ENCODE assay signal across 7 cellular contexts in the genomic region with DNA sequence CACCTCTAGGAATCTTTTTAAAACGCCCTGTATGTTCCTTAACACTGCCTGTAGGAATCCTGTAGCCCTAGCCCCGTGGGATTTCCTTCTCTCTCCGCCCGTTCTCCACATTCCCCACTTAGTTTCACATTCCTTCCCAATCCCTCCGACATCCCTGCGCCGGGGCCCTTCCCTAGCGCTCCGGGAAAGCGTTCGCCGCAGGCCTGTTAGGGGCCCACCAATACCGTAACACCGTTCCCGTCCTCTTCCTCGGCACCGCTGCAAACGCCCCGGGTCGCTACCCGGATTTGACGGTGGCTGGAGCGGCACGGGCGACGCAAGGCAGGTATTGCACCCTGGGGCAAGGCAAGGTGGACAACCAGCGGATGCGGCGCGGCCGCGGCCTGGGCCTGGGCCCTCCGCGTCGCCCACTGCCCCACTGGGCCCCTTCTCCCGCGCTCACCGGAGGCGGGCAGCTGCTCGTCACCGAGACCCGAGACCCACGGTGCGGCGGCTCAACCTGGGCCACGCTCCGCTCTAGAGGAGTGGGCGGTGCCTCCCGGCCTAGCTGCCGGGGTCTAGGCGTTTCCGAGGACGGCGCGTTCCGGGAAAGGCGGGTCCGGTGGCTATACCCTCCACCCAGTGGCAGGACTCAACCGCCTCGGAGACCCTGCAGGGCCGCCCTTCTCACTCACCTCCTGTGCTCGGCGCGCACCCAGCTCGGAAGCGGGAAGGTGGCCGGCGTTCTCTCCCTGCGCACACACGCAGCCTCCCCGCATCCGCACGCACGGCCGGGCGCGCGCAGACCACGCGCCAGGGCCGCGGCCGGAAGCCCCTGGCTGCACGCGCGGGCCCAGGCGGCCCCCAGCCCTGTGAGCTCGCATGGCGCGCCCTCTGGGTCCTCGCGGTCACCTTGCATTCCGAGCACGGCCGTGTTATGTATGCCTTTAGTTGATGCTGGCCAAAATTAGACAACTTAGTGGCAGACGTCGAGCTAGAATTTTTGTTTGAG. TPM values are rescaled to one million over a fixed set of nuclear protein-coding genes. Genes with fewer than 3 reads are reported as not detected.
DNase-seq lines count a peak whose midpoint lies in the region; ATAC-seq and TF ChIP-seq lines count a peak whose summit lies in the region.

A gene with protein sequence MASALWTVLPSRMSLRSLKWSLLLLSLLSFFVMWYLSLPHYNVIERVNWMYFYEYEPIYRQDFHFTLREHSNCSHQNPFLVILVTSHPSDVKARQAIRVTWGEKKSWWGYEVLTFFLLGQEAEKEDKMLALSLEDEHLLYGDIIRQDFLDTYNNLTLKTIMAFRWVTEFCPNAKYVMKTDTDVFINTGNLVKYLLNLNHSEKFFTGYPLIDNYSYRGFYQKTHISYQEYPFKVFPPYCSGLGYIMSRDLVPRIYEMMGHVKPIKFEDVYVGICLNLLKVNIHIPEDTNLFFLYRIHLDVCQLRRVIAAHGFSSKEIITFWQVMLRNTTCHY (minus strand): TSS at position 789 of the 991 bp plus-strand sequence. CDS start 18,595 bp downstream, outside the sequence.

- peaks cover 35% of the 10 kb centered on the region for H3K27me3 Mint-ChIP-seq in activated CD8-positive, alpha-beta T cell treated with anti-CD3 and anti-CD28 coated beads for 36 hours

- in situ Hi-C loops in GM23248 (cut with MboI), result no loop called here

- H3K9me2 ChIP-seq in GM23248 (ENCODE audit: insufficient read depth), result no peaks in the 10 kb centered on the region

- peaks cover 3% of the 10 kb centered on the region; the same call in 1 of the 2 replicates for H3F3A ChIP-seq in GM23248 (ENCODE audit: insufficient read depth)

- H3K79me2 ChIP-seq in GM23248 (ENCODE audit: insufficient read depth), result no peaks in the 10 kb centered on the region

- H3K27me3 ChIP-seq in GM23248 (replicated peaks; ENCODE audit: insufficient read depth), result no peaks in the 10 kb centered on the region
- H3K27me3 ChIP-seq in esophagus (ENCODE audit: control insufficient read depth in 1 of 2, insufficient read depth in 2 of 2, low read length in 2 of 2), result no peaks in the 10 kb centered on the region
- H3K27me3 ChIP-seq in stomach, result no peaks in the 10 kb centered on the region

- TF ChIP-seq POLR2A in stomach (IDR thresholded peaks at IDR 0.05), result no peak

- peak; percentile 56 for DNase-seq in GM23248
- peak; percentile 75 for DNase-seq in M059J (ENCODE audit: low read depth)
- DNase-seq in activated CD8-positive, alpha-beta T cell treated with anti-CD3 and anti-CD28 coated beads for 36 hours, result peak; percentile 40
- peak; percentile 18 for DNase-seq in mucosa of gallbladder (ENCODE audit: low spot score)
- peak; percentile 55 for DNase-seq in stomach

- peaks cover 7% of the 10 kb centered on the region for H3K4me1 Mint-ChIP-seq in activated CD8-positive, alpha-beta T cell treated with anti-CD3 and anti-CD28 coated beads for 36 hours (ENCODE audit: low read depth)

- peak within 1 kb of the TSS; percentile 19 for H3K27ac Mint-ChIP-seq in activated CD8-positive, alpha-beta T cell treated with anti-CD3 and anti-CD28 coated beads for 36 hours

- TF ChIP-seq EP300 in stomach (IDR thresholded peaks at IDR 0.05), result no peak

- 0 out of 2 replicates have a peak, but pooled peaks have one; percentile 22 for TF ChIP-seq CTCF in GM12875 (IDR thresholded peaks at IDR 0.05; ENCODE audit: borderline replicate concordance, insufficient read depth, low read depth, low read length)
- no peak for TF ChIP-seq CTCF in activated CD8-positive, alpha-beta T cell treated with anti-CD3 and anti-CD28 coated beads for 36 hours (IDR thresholded peaks at IDR 0.05)
- no peak for TF ChIP-seq CTCF in stomach (IDR thresholded peaks at IDR 0.05)

- H4K20me1 ChIP-seq in GM23248 (ENCODE audit: insufficient read depth), result no peaks in the 10 kb centered on the region

- intact Hi-C loops in activated CD8-positive, alpha-beta T cell treated with anti-CD3 and anti-CD28 coated beads for 36 hours (cut with micrococcal nuclease), result loop anchor here (5.0 kb wide), 1 partner anchor 317 kb away; no protein-coding TSS in a partner anchor
- intact Hi-C loops in stomach (cut with DNase I; ENCODE audit: low total_unique reads), result no loop called here

- H3K9ac ChIP-seq in GM23248, result peak within 1 kb of the TSS; percentile 70

- H3K27ac ChIP-seq in GM23248 (no peak within 1 kb of the TSS), esophagus (ENCODE audit: low read depth in 2 of 2, low read length in 1 of 2) (peak within 1 kb of the TSS; percentile 34 to 42), stomach (peak within 1 kb of the TSS; percentile 76 to 84 (median 83))

- H3K9me3 ChIP-seq in GM23248 (ENCODE audit: low read depth) (no peaks in the 10 kb centered on the region), esophagus (ENCODE audit: control insufficient read depth in 2 of 2, insufficient read depth in 1 of 2, low read depth in 1 of 2, low read length in 1 of 2) (no peaks in the 10 kb centered on the region), stomach (no peaks in the 10 kb centered on the region)

- peak within 1 kb of the TSS; percentile 62 for H3K4me3 Mint-ChIP-seq in activated CD8-positive, alpha-beta T cell treated with anti-CD3 and anti-CD28 coated beads for 36 hours

- ATAC-seq in activated CD8-positive, alpha-beta T cell treated with anti-CD3 and anti-CD28 coated beads for 36 hours, result peak; percentile 74

- peak within 1 kb of the TSS; percentile 83 for H3K4me2 ChIP-seq in GM23248 (ENCODE audit: unreplicated experiment)

- H3K4me1 ChIP-seq in GM23248 (ENCODE audit: insufficient read depth) (0 out of 2 replicates have a peak, but pooled peaks cover 4% of the 10 kb centered on the region), esophagus (ENCODE audit: control insufficient read depth in 2 of 2, insufficient read depth in 2 of 2, low read length in 1 of 2) (peaks cover 0 to 3% of the 10 kb centered on the region in 2 donors), stomach (peaks cover 4 to 35% (median 19%) of the 10 kb centered on the region in 4 donors)

- POLR2A ChIA-PET in activated CD8-positive, alpha-beta T cell treated with anti-CD3 and anti-CD28 coated beads for 36 hours (lab: Charles Lee), result no interaction called here

- H3K36me3 ChIP-seq in GM23248 (ENCODE audit: low read depth) (no peaks in the 10 kb centered on the region), esophagus (ENCODE audit: control insufficient read depth in 2 of 2, insufficient read depth in 2 of 2, low read length in 1 of 2) (no peaks in the 10 kb centered on the region), stomach (peaks cover 0 to 5% (median 2%) of the 10 kb centered on the region in 4 donors)

- H2AFZ ChIP-seq in GM23248, result peak within 1 kb of the TSS; percentile 96

- H3K4me3 ChIP-seq in GM12875 (ENCODE audit: low read depth, low read length) (peak within 1 kb of the TSS; percentile 89), GM23248 (peak within 1 kb of the TSS; percentile 77), esophagus (ENCODE audit: low read depth in 1 of 2, low read length in 2 of 2) (peak within 1 kb of the TSS; percentile 65 to 77), stomach (peak within 1 kb of the TSS; percentile 72 to 84 (median 76))

- 2% methylated on average over 80 to 95 of the region's 97 CpGs for WGBS in GM23248 (ENCODE audit: low coverage in 1 of 2, low lambda C conversion rate in 2 of 2, missing lambda C conversion rate in 2 of 2), 2 experiments
- WGBS in esophagus, 2 donors, result 2% methylated on average over 91 to 97 of the region's 97 CpGs
- WGBS in stomach, 5 donors, result 1 to 2% (median 1%) methylated on average over 59 to 97 of the region's 97 CpGs

- no peaks in the 10 kb centered on the region for H3K9me3 Mint-ChIP-seq in activated CD8-positive, alpha-beta T cell treated with anti-CD3 and anti-CD28 coated beads for 36 hours

- no peaks in the 10 kb centered on the region for H3K36me3 Mint-ChIP-seq in activated CD8-positive, alpha-beta T cell treated with anti-CD3 and anti-CD28 coated beads for 36 hours (ENCODE audit: low read depth)

- CTCF ChIA-PET in activated CD8-positive, alpha-beta T cell treated with anti-CD3 and anti-CD28 coated beads for 36 hours (lab: Charles Lee), result interaction anchor here (1.0 to 1.1 kb wide), 2 partner anchors 8 to 326 kb away, joined by 3 read pairs; no protein-coding TSS in a partner anchor

RNA-seq across cellular contexts. Expression of the gene that starts here (rescaled TPM):
- 3.4 and 8.1 TPM in 2 replicates for total RNA-seq in GM23248 (2014; rRNA removed; shearing (Covaris generic))
- polyA plus RNA-seq in GM23248 (2016; fragmentation: Nextera tagmentation; extraction: Ambion mirVana) (5.9 and 7.2 TPM in 2 replicates), esophagus (1 to 10 TPM; 2.3 to 2.4 TPM), stomach (1 to 10 TPM; 2.7 to 4.8 (median 3.2) TPM)
- 52.8 and 55.3 TPM in 2 replicates for total RNA-seq in M059J (2014; rRNA removed; shearing (Covaris generic))
- 1 to 10 TPM; 2.2 to 3.2 TPM for total RNA-seq in activated CD8-positive, alpha-beta T cell treated with anti-CD3 and anti-CD28 coated beads for 36 hours
- total RNA-seq in mucosa of gallbladder (13.4 TPM), stomach (10 to 100 TPM in 2 of 5 donors, 1 to 10 TPM in 1, not detected in 2; 4.6 to 26.1 (median 12.5) TPM)

Comparison
In these comparisons a context has a peak if more than half of its experiments do, and no peak if none do; other contexts are left out.
1. DNase-seq: peak in every context shown above with its lines; median percentile 75 in M059J; 56 in GM23248; 55 in stomach; 40 in activated CD8-positive, alpha-beta T cell treated with anti-CD3 and anti-CD28 coated beads for 36 hours; 18 in mucosa of gallbladder.